32 cellular contexts compared by ENCODE assay signal in the genomic region with DNA sequence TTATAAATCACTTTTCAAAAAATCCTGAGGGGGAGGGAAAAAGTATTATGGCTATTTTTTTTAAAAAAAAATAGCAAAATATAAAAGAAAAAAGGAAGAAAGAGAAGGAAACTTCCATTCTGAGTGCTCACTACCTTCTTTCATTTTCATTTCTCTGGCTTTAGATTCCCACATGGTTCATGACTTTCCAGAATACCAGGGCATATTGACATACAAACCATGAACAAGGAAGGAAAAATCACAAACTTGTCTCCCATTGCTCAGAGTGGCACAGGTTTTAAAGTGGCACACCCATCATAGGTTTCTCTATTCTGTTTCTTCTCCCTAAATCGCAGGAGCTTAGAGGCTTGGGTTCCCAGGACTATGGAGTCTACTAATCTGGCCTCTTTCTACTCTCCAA.
"Had no signal": no experiment of that assay in that cellular context is flagged by ENCODE, and none has a peak within 500 bp of the region (broad histone marks: within the 10 kb centered on the region; RNA-seq: fewer than 3 reads in every experiment).

No MANE protein-coding gene starts in this region.

- H3K9me3 Mint-ChIP-seq: activated B cell treated with CpG ODN at 0.5 μM for 24 hours; activated CD4-positive, alpha-beta memory T cell treated with anti-CD3 and anti-CD28 coated beads for 36 hours; activated CD4-positive, alpha-beta T cell treated with anti-CD3 and anti-CD28 coated beads, Interleukin-2, amount 10 ng/mL, durations not matched to agents 24 days and 14 days; activated CD8-positive, alpha-beta T cell treated with anti-CD3 and anti-CD28 coated beads for 36 hours; activated naive CD4-positive, alpha-beta T cell treated with anti-CD3 and anti-CD28 coated beads for 36 hours; activated naive CD8-positive, alpha-beta T cell treated with anti-CD3 and anti-CD28 coated beads for 36 hours; T-helper 1 cell treated with Interleukin-12 subunit alpha and Interleukin-12 subunit beta and Interleukin-4 antibody, amounts not matched to agents 30 μg/mL and 1 μg/mL, for 36 hours; T-helper 2 cell treated with Interferon-gamma antibody and Interleukin-4, amounts not matched to agents 5 μg/mL and 100 μg/mL, for 36 hours had no signal

- H3K4me1 ChIP-seq: adrenal gland, body of pancreas, breast epithelium had no signal

- H3K4me3 ChIP-seq: adrenal gland, body of pancreas, breast epithelium had no signal

- ATAC-seq: activated CD8-positive, alpha-beta T cell treated with anti-CD3 and anti-CD28 coated beads for 36 hours; activated naive CD4-positive, alpha-beta T cell treated with anti-CD3 and anti-CD28 coated beads, Interleukin-2, amount 50 U/mL, for 72 hours; body of pancreas had no signal

- H3K4me3 Mint-ChIP-seq: activated B cell treated with CpG ODN at 0.5 μM for 24 hours; activated CD4-positive, alpha-beta memory T cell treated with anti-CD3 and anti-CD28 coated beads for 36 hours; activated CD4-positive, alpha-beta T cell treated with anti-CD3 and anti-CD28 coated beads, Interleukin-2, amount 10 ng/mL, durations not matched to agents 24 days and 14 days; activated CD8-positive, alpha-beta T cell treated with anti-CD3 and anti-CD28 coated beads for 36 hours; activated naive CD4-positive, alpha-beta T cell treated with anti-CD3 and anti-CD28 coated beads for 36 hours; activated naive CD8-positive, alpha-beta T cell treated with anti-CD3 and anti-CD28 coated beads for 36 hours; T-helper 1 cell treated with Interleukin-12 subunit alpha and Interleukin-12 subunit beta and Interleukin-4 antibody, amounts not matched to agents 30 μg/mL and 1 μg/mL, for 36 hours; T-helper 2 cell treated with Interferon-gamma antibody and Interleukin-4, amounts not matched to agents 5 μg/mL and 100 μg/mL, for 36 hours had no signal

- H3K27ac Mint-ChIP-seq: activated B cell treated with CpG ODN at 0.5 μM for 24 hours; activated CD4-positive, alpha-beta memory T cell treated with anti-CD3 and anti-CD28 coated beads for 36 hours; activated CD4-positive, alpha-beta T cell treated with anti-CD3 and anti-CD28 coated beads, Interleukin-2, amount 10 ng/mL, durations not matched to agents 24 days and 14 days; activated CD8-positive, alpha-beta T cell treated with anti-CD3 and anti-CD28 coated beads for 36 hours; activated naive CD4-positive, alpha-beta T cell treated with anti-CD3 and anti-CD28 coated beads for 36 hours; activated naive CD4-positive, alpha-beta T cell treated with anti-CD3 and anti-CD28 coated beads, Interleukin-2, amount 50 U/mL, for 72 hours; activated naive CD8-positive, alpha-beta T cell treated with anti-CD3 and anti-CD28 coated beads for 36 hours; T-helper 1 cell treated with Interleukin-12 subunit alpha and Interleukin-12 subunit beta and Interleukin-4 antibody, amounts not matched to agents 30 μg/mL and 1 μg/mL, for 36 hours; T-helper 2 cell treated with Interferon-gamma antibody and Interleukin-4, amounts not matched to agents 5 μg/mL and 100 μg/mL, for 36 hours had no signal

- H3K27me3 ChIP-seq: adrenal gland, body of pancreas, brain microvascular endothelial cell, breast epithelium had no signal

- H3K36me3 ChIP-seq: adrenal gland, brain microvascular endothelial cell, breast epithelium had no signal

- DNase-seq: activated B cell treated with CpG ODN at 0.5 μM for 24 hours; activated CD4-positive, alpha-beta memory T cell treated with anti-CD3 and anti-CD28 coated beads for 36 hours; activated CD4-positive, alpha-beta T cell treated with anti-CD3 and anti-CD28 coated beads for 4 hours; activated CD4-positive, alpha-beta T cell treated with anti-CD3 and anti-CD28 coated beads, Interleukin-2, amount 10 ng/mL, durations not matched to agents 24 days and 14 days; activated CD4-positive, alpha-beta T cell treated with anti-CD3 and anti-CD28 coated beads, Interleukin-2, amount 50 U/mL, for 1 hour; activated CD4-positive, alpha-beta T cell treated with anti-CD3 and anti-CD28 coated beads, Interleukin-2, amount 50 U/mL, for 4 hours; activated CD4-positive, CD25-positive, alpha-beta regulatory T cell treated with anti-CD3 and anti-CD28 coated beads, Interleukin-2, amount 50 U/mL, for 72 hours; activated CD8-positive, alpha-beta memory T cell treated with anti-CD3 and anti-CD28 coated beads, Interleukin-2, amount 50 U/mL, for 4 hours; activated CD8-positive, alpha-beta T cell treated with anti-CD3 and anti-CD28 coated beads for 36 hours; activated effector memory CD4-positive, alpha-beta T cell treated with anti-CD3 and anti-CD28 coated beads, Interleukin-2, amount 50 U/mL, for 16 hours; activated gamma-delta T cell treated with Interleukin-2 at 50 U/mL for 16 hours; activated naive CD4-positive, alpha-beta T cell; activated naive CD4-positive, alpha-beta T cell treated with anti-CD3 and anti-CD28 coated beads for 36 hours; activated naive CD4-positive, alpha-beta T cell treated with anti-CD3 and anti-CD28 coated beads, Interleukin-2, amount 50 U/mL, for 16 hours; activated naive CD8-positive, alpha-beta T cell treated with anti-CD3 and anti-CD28 coated beads for 36 hours; activated T-cell treated with anti-CD3 and anti-CD28 coated beads for 4 hours; activated T-cell treated with anti-CD3 and anti-CD28 coated beads, Interleukin-2, amount 50 U/mL, for 1 hour; activated T-cell treated with anti-CD3 and anti-CD28 coated beads, Interleukin-2, amount 50 U/mL, for 48 hours; adrenal gland; amniotic stem cell; aorta; body of pancreas; brain microvascular endothelial cell; central memory CD4-positive, alpha-beta T cell; T-helper 1 cell; T-helper 2 cell; T-helper 9 cell had no signal

- H3K27me3 Mint-ChIP-seq: activated B cell treated with CpG ODN at 0.5 μM for 24 hours; activated CD4-positive, alpha-beta memory T cell treated with anti-CD3 and anti-CD28 coated beads for 36 hours; activated CD4-positive, alpha-beta T cell treated with anti-CD3 and anti-CD28 coated beads, Interleukin-2, amount 10 ng/mL, durations not matched to agents 24 days and 14 days; activated naive CD8-positive, alpha-beta T cell treated with anti-CD3 and anti-CD28 coated beads for 36 hours had no signal

- H3K36me3 Mint-ChIP-seq: activated CD4-positive, alpha-beta memory T cell treated with anti-CD3 and anti-CD28 coated beads for 36 hours; activated naive CD4-positive, alpha-beta T cell treated with anti-CD3 and anti-CD28 coated beads, Interleukin-2, amount 50 U/mL, for 72 hours; activated naive CD8-positive, alpha-beta T cell treated with anti-CD3 and anti-CD28 coated beads for 36 hours had no signal

- H3K9me3 ChIP-seq: adrenal gland, body of pancreas, breast epithelium had no signal

- H3K27ac ChIP-seq: adrenal gland, body of pancreas, brain microvascular endothelial cell, breast epithelium, VCaP had no signal

- H3K4me1 Mint-ChIP-seq: activated B cell treated with CpG ODN at 0.5 μM for 24 hours; activated CD4-positive, alpha-beta T cell treated with anti-CD3 and anti-CD28 coated beads, Interleukin-2, amount 10 ng/mL, durations not matched to agents 24 days and 14 days; activated naive CD8-positive, alpha-beta T cell treated with anti-CD3 and anti-CD28 coated beads for 36 hours had no signal
